In the genomic region with DNA sequence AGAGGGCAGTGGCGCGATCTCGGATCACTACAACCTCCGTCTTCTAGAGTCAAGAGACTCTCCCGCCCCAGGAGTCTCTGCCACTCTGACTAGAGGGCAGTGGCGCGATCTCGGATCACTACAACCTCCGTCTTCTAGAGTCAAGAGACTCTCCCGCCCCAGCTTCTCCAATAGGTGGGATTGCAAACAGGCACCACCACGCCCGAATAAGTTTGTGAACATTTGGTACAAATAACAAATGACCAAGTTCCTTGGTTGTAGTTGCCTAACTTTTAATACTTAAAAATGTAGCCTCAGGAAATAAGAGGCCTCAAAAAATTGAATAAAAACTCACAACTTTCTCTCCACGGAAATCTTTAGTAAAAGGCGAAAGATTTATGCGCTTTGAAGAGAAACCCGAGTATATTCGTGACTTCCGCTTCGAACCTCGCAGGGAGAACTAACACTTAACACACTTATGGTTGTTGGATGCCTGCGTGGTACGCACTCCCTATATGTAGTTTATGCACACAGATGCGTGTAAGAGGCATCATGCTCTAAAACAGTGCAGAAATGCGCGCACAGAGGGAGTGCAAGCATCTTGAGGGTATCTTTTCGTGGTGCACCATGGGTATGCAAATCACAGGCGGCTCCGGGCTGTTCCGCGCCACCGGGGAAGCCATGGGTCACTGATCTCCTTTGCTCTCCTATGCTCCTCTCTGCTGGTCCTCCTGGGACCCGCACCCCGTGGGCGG, we compare ENCODE assay signal across 1 cellular context.
TF ChIP-seq lines count a peak whose summit lies in the region.

No MANE protein-coding gene starts in this region.

TF ChIP-seq in endothelial cell of umbilical vein, 7 proteins besides CTCF, POLR2A, EP300 and RAD21:
- TF ChIP-seq POLR2AphosphoS5 (IDR thresholded peaks at IDR 0.05; ENCODE audit: insufficient read depth, low read depth, low read length) (peak; percentile 100), FOS (IDR thresholded peaks at IDR 0.05; ENCODE audit: borderline replicate concordance, insufficient read depth, low read length) (no peak), GATA2 (IDR thresholded peaks at IDR 0.05; ENCODE audit: insufficient read depth, insufficient read length, low read depth, low read length) (peak; percentile 40), MAX (IDR thresholded peaks at IDR 0.05; ENCODE audit: insufficient read depth, insufficient read length) (no peak)
